Comparison of ENCODE assay signal across 10 cellular contexts in genomic region chr3:53753518-53754183, GRCh38.
DNase-seq lines count a peak whose midpoint lies in the region; ATAC-seq and TF ChIP-seq lines count a peak whose summit lies in the region.
"Had no signal": no experiment of that assay in that cellular context is flagged by ENCODE, and none has a peak within 500 bp of the region (broad histone marks: within the 10 kb centered on the region; RNA-seq: fewer than 3 reads in every experiment).

No MANE protein-coding gene starts in this region.

- peak overlapping the region; percentile 80 for H3K27ac Mint-ChIP-seq in activated CD4-positive, alpha-beta T cell treated with anti-CD3 and anti-CD28 coated beads, Interleukin-2, amount 10 ng/mL, durations not matched to agents 7 days and 5 days
- peak overlapping the region; percentile 62 to 70 for H3K27ac Mint-ChIP-seq in T-cell
- H3K27ac Mint-ChIP-seq in neural crest cell (ENCODE audit: unreplicated experiment), result peak overlapping the region; percentile 32

- peaks cover 26% of the 10 kb centered on the region for H3K4me1 Mint-ChIP-seq in activated CD4-positive, alpha-beta T cell treated with anti-CD3 and anti-CD28 coated beads, Interleukin-2, amount 10 ng/mL, durations not matched to agents 7 days and 5 days
- H3K4me1 Mint-ChIP-seq in T-cell (peaks cover 10 to 28% (median 22%) of the 10 kb centered on the region in 3 donors), neural crest cell (no peaks in the 10 kb centered on the region)

- H3K9me3 Mint-ChIP-seq in activated CD4-positive, alpha-beta T cell treated with anti-CD3 and anti-CD28 coated beads, Interleukin-2, amount 10 ng/mL, durations not matched to agents 7 days and 5 days, result no peaks in the 10 kb centered on the region
- H3K9me3 Mint-ChIP-seq in T-cell (no peaks in the 10 kb centered on the region), neural crest cell (no peaks in the 10 kb centered on the region)

- ATAC-seq in GM21576 (IDR thresholded peaks at IDR 0.05; ENCODE audit: unreplicated experiment), result peak; percentile 31
- ATAC-seq in T-cell (replicated peaks in 1 of 4), result peak; percentile 55 to 83 (median 75)

- peak; percentile 42 for DNase-seq in activated CD4-positive, alpha-beta T cell treated with anti-CD3 and anti-CD28 coated beads, Interleukin-2, amount 10 ng/mL, durations not matched to agents 7 days and 5 days
- no peak for DNase-seq in activated CD4-positive, alpha-beta T cell treated with anti-CD3 and anti-CD28 coated beads, Interleukin-2, amount 50 U/mL, for 48 hours
- DNase-seq in T-cell (peak in 5 of 34 experiments; percentile 2 to 15 (median 11)), neural crest cell (ENCODE audit: low read depth, low spot score) (no peak), NCI-H82 treated with DMSO at 0.1 percent for 48 hours (lab: John Stamatoyannopoulos, UW; ENCODE audit: unreplicated experiment) (no peak), ureter (ENCODE audit: low spot score) (no peak), AML-193 (lab: John Stamatoyannopoulos, UW) (no peak)
- DNase-seq: cerebellar nuclear complex, NCI-H446 treated with DMSO at 0.1 percent for 48 hours had no signal

- no peaks in the 10 kb centered on the region for H3K27me3 Mint-ChIP-seq in activated CD4-positive, alpha-beta T cell treated with anti-CD3 and anti-CD28 coated beads, Interleukin-2, amount 10 ng/mL, durations not matched to agents 7 days and 5 days
- H3K27me3 Mint-ChIP-seq in T-cell (peaks cover 5 to 11% of the 10 kb centered on the region in 2 donors), neural crest cell (ENCODE audit: low read depth) (no peaks in the 10 kb centered on the region)

- CTCF ChIA-PET in activated CD4-positive, alpha-beta T cell treated with anti-CD3 and anti-CD28 coated beads, Interleukin-2, amount 10 ng/mL, durations not matched to agents 7 days and 5 days (lab: Charles Lee), result no interaction called here
- CTCF ChIA-PET in T-cell (lab: Charles Lee), result no interaction called here

- POLR2A ChIA-PET in activated CD4-positive, alpha-beta T cell treated with anti-CD3 and anti-CD28 coated beads, Interleukin-2, amount 10 ng/mL, durations not matched to agents 7 days and 5 days (lab: Charles Lee), result no interaction called here
- POLR2A ChIA-PET in T-cell (lab: Charles Lee), result no interaction called here

- no peak for TF ChIP-seq CTCF in neural crest cell (conservative IDR thresholded peaks at IDR 0.05)

- no peak overlapping the region for H3K4me3 Mint-ChIP-seq in activated CD4-positive, alpha-beta T cell treated with anti-CD3 and anti-CD28 coated beads, Interleukin-2, amount 10 ng/mL, durations not matched to agents 7 days and 5 days
- H3K4me3 Mint-ChIP-seq in T-cell, result no peak overlapping the region
- H3K4me3 Mint-ChIP-seq in neural crest cell, result no peak overlapping the region

- no peaks in the 10 kb centered on the region for H3K36me3 Mint-ChIP-seq in activated CD4-positive, alpha-beta T cell treated with anti-CD3 and anti-CD28 coated beads, Interleukin-2, amount 10 ng/mL, durations not matched to agents 7 days and 5 days (ENCODE audit: low read depth)
- H3K36me3 Mint-ChIP-seq in T-cell (no peaks in the 10 kb centered on the region), neural crest cell (ENCODE audit: low read depth) (no peaks in the 10 kb centered on the region)
